Comparison of ENCODE assay signal across 8 cellular contexts in the genomic region with DNA sequence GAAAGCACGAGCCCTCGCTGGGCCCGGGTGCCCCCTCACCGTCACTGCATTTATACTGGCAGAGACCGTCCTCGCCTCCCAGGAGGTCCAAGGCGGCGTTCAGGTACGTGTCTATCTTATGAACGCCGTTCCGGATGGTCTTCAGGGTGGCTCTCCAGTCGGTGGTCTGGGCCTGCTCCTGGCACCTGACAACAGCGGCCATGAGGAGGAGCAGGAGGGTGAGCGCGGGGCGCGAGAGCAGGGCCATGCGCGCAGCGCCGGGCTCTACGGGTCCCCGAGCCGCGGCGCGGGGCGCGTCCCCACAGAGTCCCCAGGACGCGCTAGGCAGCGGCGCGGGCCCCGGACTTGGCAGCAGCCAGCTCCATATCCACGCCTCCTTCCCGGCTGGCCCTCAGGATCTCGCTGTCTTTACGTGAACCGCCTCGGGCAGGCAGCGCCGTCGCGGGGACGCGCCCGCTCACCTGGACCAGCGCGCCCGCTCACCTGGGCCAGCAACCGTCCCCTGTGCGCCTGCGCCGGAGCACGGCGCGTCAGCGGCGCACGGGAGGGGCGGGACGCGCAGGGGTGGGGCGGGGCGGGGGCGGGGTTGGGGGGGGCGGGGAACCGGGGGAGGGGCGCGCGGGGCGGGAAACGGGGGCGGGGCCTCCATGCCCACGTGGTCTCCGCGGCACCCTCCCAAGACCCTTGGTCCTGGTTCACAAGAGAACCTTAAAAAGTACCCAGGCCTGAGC. TPM values are rescaled to one million over a fixed set of nuclear protein-coding genes. Genes with fewer than 3 reads are reported as not detected.
DNase-seq lines count a peak whose midpoint lies in the region; ATAC-seq, FAIRE-seq and TF ChIP-seq lines count a peak whose summit lies in the region.

A gene (minus strand): TSS at position 508 of the 731 bp plus-strand sequence. CDS start 261 bp downstream, at position 247.

- FAIRE-seq in GM12892 (lab: Jason Lieb, UNC) = peak; percentile 64

- TF ChIP-seq POLR2A in GM12892 (IDR thresholded peaks at IDR 0.05; ENCODE audit: low read depth, low read length) = peak; percentile 59; the same call in 1 of the 2 replicates
- TF ChIP-seq POLR2A in NB4 (IDR thresholded peaks at IDR 0.05; ENCODE audit: extremely low read depth, insufficient read length) = peak; percentile 40
- TF ChIP-seq POLR2A in vagina (IDR thresholded peaks at IDR 0.05) = peak in 1 of 2 donors; percentile 77

- no peaks in the 10 kb centered on the region for H3K36me3 ChIP-seq in rectal smooth muscle tissue (ENCODE audit: control insufficient read depth, insufficient read depth, low read length)
- no peaks in the 10 kb centered on the region for H3K36me3 ChIP-seq in vagina

- intact Hi-C loops in T-helper 1 cell treated with Interleukin-12 subunit alpha and Interleukin-12 subunit beta and Interleukin-4 antibody, amounts not matched to agents 30 ng/mL and 1 ng/mL, for 36 hours (cut with micrococcal nuclease) = loop anchor here (1.0 to 2.0 kb wide), 8 partner anchors 25 to 1741 kb away; a partner anchor contains a TSS
- intact Hi-C loops in right cardiac atrium (cut with DNase I) (no loop called here), vagina (cut with DNase I) (no loop called here)

- TF ChIP-seq CTCF in NB4 (IDR thresholded peaks at IDR 0.05; ENCODE audit: low read depth, low read length) (no peak), vagina (IDR thresholded peaks at IDR 0.05) (no peak)

- DNase-seq in GM12892 (ENCODE audit: insufficient read length) (peak; percentile 76), NB4 (ENCODE audit: low read depth) (peak; percentile 70), amniotic stem cell (lab: John Stamatoyannopoulos, UW) (peak; percentile 21), right cardiac atrium (peak; percentile 64 to 89 (median 87)), vagina (ENCODE audit: extremely low spot score in 2 of 2) (peak in 1 of 2 donors; percentile 89)

- H3K4me3 ChIP-seq in NB4 (ENCODE audit: low read depth, low read length) (peak within 1 kb of the TSS; percentile 86), right cardiac atrium (ENCODE audit: low read length) (peak within 1 kb of the TSS; percentile 68), rectal smooth muscle tissue (ENCODE audit: low read length) (peak within 1 kb of the TSS; percentile 98), vagina (peak within 1 kb of the TSS; percentile 58 to 94)

- H3K9me3 ChIP-seq in right cardiac atrium (ENCODE audit: control insufficient read depth, low read length) (no peaks in the 10 kb centered on the region), vagina (no peaks in the 10 kb centered on the region)

- peak within 1 kb of the TSS; percentile 94 for H3K9ac ChIP-seq in rectal smooth muscle tissue (ENCODE audit: low read length)

- ATAC-seq in HG02588 (IDR thresholded peaks at IDR 0.05; ENCODE audit: unreplicated experiment) = peak; percentile 90
- ATAC-seq in right cardiac atrium = peak; percentile 96 to 97

- WGBS in right cardiac atrium = under 1% methylated on average over 79 of the region's 79 CpGs

- H3K4me1 ChIP-seq in right cardiac atrium (ENCODE audit: control insufficient read depth, insufficient read depth, low read length) (no peaks in the 10 kb centered on the region), rectal smooth muscle tissue (ENCODE audit: control insufficient read depth, insufficient read depth, low read length) (no peaks in the 10 kb centered on the region), vagina (peaks cover 18% of the 10 kb centered on the region)

- no peaks in the 10 kb centered on the region for H3K27me3 ChIP-seq in right cardiac atrium (ENCODE audit: control insufficient read depth, insufficient read depth)
- H3K27me3 ChIP-seq in rectal smooth muscle tissue (ENCODE audit: control insufficient read depth, insufficient read depth, low read length) = no peaks in the 10 kb centered on the region
- H3K27me3 ChIP-seq in vagina = no peaks in the 10 kb centered on the region

- H3K27ac ChIP-seq in right cardiac atrium (ENCODE audit: low read length) (peak within 1 kb of the TSS; percentile 81), rectal smooth muscle tissue (ENCODE audit: low read depth, low read length) (peak within 1 kb of the TSS; percentile 60), vagina (peak within 1 kb of the TSS; percentile 80)

RNA-seq across cellular contexts. Expression of the gene that starts here (rescaled TPM):
- 15.4 TPM for polyA plus RNA-seq in GM12892 (2012; ENCODE audit: missing spikeins)
- total RNA-seq in T-helper 1 cell treated with Interleukin-12 subunit alpha and Interleukin-12 subunit beta and Interleukin-4 antibody, amounts not matched to agents 30 ng/mL and 1 ng/mL, for 36 hours = 14.1 and 15.2 TPM in 2 replicates
- total RNA-seq in right cardiac atrium (10 to 100 TPM; 57.1 to 85.0 (median 62.6) TPM), vagina (16.9 TPM)
- polyA plus RNA-seq in right cardiac atrium = 50.1 TPM
